8 cellular contexts compared by ENCODE assay signal in genomic region chr6:151388997-151389639, GRCh38. TPM values are rescaled to one million over a fixed set of nuclear protein-coding genes. Genes with fewer than 3 reads are reported as not detected.
DNase-seq lines count a peak whose midpoint lies in the region; ATAC-seq, FAIRE-seq and TF ChIP-seq lines count a peak whose summit lies in the region.

No MANE protein-coding gene starts in this region.

- H3K9me2 ChIP-seq in HCT116 (ENCODE audit: insufficient read depth), result no peaks in the 10 kb centered on the region

- TF ChIP-seq EP300 in HepG2 (IDR thresholded peaks at IDR 0.05; ENCODE audit: low read depth in 2 of 2, low read length in 2 of 2), result no peak
- no peak for TF ChIP-seq EP300 in HepG2 (CRISPR knock-in tag; IDR thresholded peaks at IDR 0.05; ENCODE audit: borderline replicate concordance)

- H3K27me3 ChIP-seq in HCT116 (ENCODE audit: insufficient read depth, low read length) (no peaks in the 10 kb centered on the region), HepG2 (ENCODE audit: control insufficient read depth in 1 of 2, insufficient read depth in 2 of 2, low read length in 2 of 2) (no peaks in the 10 kb centered on the region; a peak in 1 of 5 replicates), thoracic aorta (replicated peaks; ENCODE audit: insufficient read depth) (no peaks in the 10 kb centered on the region)

- peaks cover 27% of the 10 kb centered on the region for H3K36me3 Mint-ChIP-seq in activated naive CD8-positive, alpha-beta T cell treated with anti-CD3 and anti-CD28 coated beads, Interleukin-2, amount 50 U/mL, for 24 hours (ENCODE audit: low read depth)

- H3K36me3 ChIP-seq in HCT116 (ENCODE audit: control insufficient read depth in 1 of 2, insufficient read depth in 2 of 2, low read length in 2 of 2) (no peaks in the 10 kb centered on the region), HepG2 (replicated peaks in 1 of 2; ENCODE audit: control insufficient read depth in 1 of 2, insufficient read depth in 2 of 2, low read length in 2 of 2) (peaks cover 0 to 1% of the 10 kb centered on the region in 2 experiments; a peak in 1 of 5 replicates), thoracic aorta (no peaks in the 10 kb centered on the region)

- H3K9me3 ChIP-seq in HCT116 (ENCODE audit: control insufficient read depth in 1 of 2, insufficient read depth in 1 of 2, low read depth in 1 of 2, low read length in 2 of 2), result no peaks in the 10 kb centered on the region
- no peaks in the 10 kb centered on the region for H3K9me3 ChIP-seq in HepG2 (ENCODE audit: low read length)
- H3K9me3 ChIP-seq in thoracic aorta, result no peaks in the 10 kb centered on the region

- FAIRE-seq in HepG2 (lab: Jason Lieb, UNC) (no peak), GM12891 (lab: Jason Lieb, UNC) (no peak)

- TF ChIP-seq CTCF in 22Rv1 (IDR thresholded peaks at IDR 0.05) (no peak), HCT116 (IDR thresholded peaks at IDR 0.05 in 2 of 3, conservative IDR thresholded peaks at IDR 0.05 in 1 of 3; ENCODE audit: borderline replicate concordance in 1 of 3, insufficient read depth in 1 of 3, low read depth in 2 of 3, low read length in 2 of 3) (no peak), HepG2 (CRISPR knock-in tag; IDR thresholded peaks at IDR 0.05) (no peak), thoracic aorta (IDR thresholded peaks at IDR 0.05) (no peak)

- H3K9ac ChIP-seq in HCT116 (ENCODE audit: low read length) (peak overlapping the region; percentile 97), HepG2 (ENCODE audit: insufficient read depth, low read depth, low read length) (peak overlapping the region; percentile 97)

- CTCF ChIA-PET in HCT116 (lab: Charles Lee) (interaction anchor here (1.0 kb wide), 1 partner anchor 65 kb away, joined by 3 read pairs; no protein-coding TSS in a partner anchor), HepG2 (lab: Yijun Ruan, JAX; ENCODE audit: low intra/inter-chr PET ratio, low total read pairs) (no interaction called here)

- peak overlapping the region; percentile 92 for H3K27ac Mint-ChIP-seq in activated naive CD8-positive, alpha-beta T cell treated with anti-CD3 and anti-CD28 coated beads, Interleukin-2, amount 50 U/mL, for 24 hours

- RAD21 ChIA-PET in HCT116 (lab: Charles Lee; ENCODE audit: low non-redundant PET in 1 of 2, low total read pairs in 2 of 2, uncharacterized antibody in 2 of 2, unreplicated experiment in 2 of 2), result no interaction called here

- in situ Hi-C loops in HepG2 (cut with HindIII; ENCODE audit: extremely low pct_ligation_motif_present, low pct_unique_long_range_greater_than_20kb), result no loop called here

- no peak overlapping the region for H2AFZ ChIP-seq in HCT116 (ENCODE audit: low read depth, low read length, poor library complexity, severe bottlenecking)
- no peak overlapping the region for H2AFZ ChIP-seq in HepG2 (ENCODE audit: low read length)

- POLR2A ChIA-PET in HCT116 (lab: Charles Lee) (interaction anchor here (0.8 to 2.0 kb wide), 4 partner anchors 12 to 63 kb away, joined by 3 to 8 read pairs (median 6); no protein-coding TSS in a partner anchor), HepG2 (lab: Yijun Ruan, JAX) (interaction anchor here (0.7 to 2.5 kb wide), 13 partner anchors 11 to 511 kb away, joined by 3 to 22 read pairs (median 3); partner anchors contain the start of gene RMND1)

- no peak for DNase-seq in HCT116 (ENCODE audit: low read depth, low spot score)
- no peak for DNase-seq in activated naive CD8-positive, alpha-beta T cell treated with anti-CD3 and anti-CD28 coated beads, Interleukin-2, amount 50 U/mL, for 24 hours
- DNase-seq in HepG2 (ENCODE audit: low spot score), result no peak
- no peak for DNase-seq in thoracic aorta (ENCODE audit: low spot score)
- DNase-seq in glomerular visceral epithelial cell (ENCODE audit: extremely low spot score), result no peak
- no peak for DNase-seq in GM12891 (ENCODE audit: insufficient read length, low spot score)
- no peak for DNase-seq in NCI-H2196 (lab: John Stamatoyannopoulos, UW; ENCODE audit: unreplicated experiment)

- peaks cover 66% of the 10 kb centered on the region for H3K4me1 Mint-ChIP-seq in activated naive CD8-positive, alpha-beta T cell treated with anti-CD3 and anti-CD28 coated beads, Interleukin-2, amount 50 U/mL, for 24 hours

- H3K4me3 Mint-ChIP-seq in activated naive CD8-positive, alpha-beta T cell treated with anti-CD3 and anti-CD28 coated beads, Interleukin-2, amount 50 U/mL, for 24 hours, result peak overlapping the region; percentile 92

- whole genome bisulfite sequencing in HepG2 (ENCODE audit: low lambda C conversion rate), result 37% methylated on average over 12 of the region's 12 CpGs

- no peaks in the 10 kb centered on the region for H3K9me3 Mint-ChIP-seq in activated naive CD8-positive, alpha-beta T cell treated with anti-CD3 and anti-CD28 coated beads, Interleukin-2, amount 50 U/mL, for 24 hours

- H3K4me3 ChIP-seq in HCT116 (replicated peaks in 1 of 2; ENCODE audit: low read depth in 1 of 2, low read length in 2 of 2) (peak overlapping the region; percentile 82 to 86), HepG2 (replicated peaks in 1 of 3; ENCODE audit: insufficient read depth in 1 of 3, low read depth in 2 of 3, low read length in 3 of 3) (peak overlapping the region; percentile 91 to 98 (median 94)), thoracic aorta (peak overlapping the region; percentile 85)

- H3K4me2 ChIP-seq in HCT116 (ENCODE audit: low read length), result peak overlapping the region; percentile 96
- peak overlapping the region; percentile 84 for H3K4me2 ChIP-seq in HepG2 (ENCODE audit: low read depth, low read length)

- no peak for ATAC-seq in HCT116
- ATAC-seq in activated naive CD8-positive, alpha-beta T cell treated with anti-CD3 and anti-CD28 coated beads, Interleukin-2, amount 50 U/mL, for 24 hours, result no peak
- ATAC-seq in HepG2, result peak; percentile 0; the same call in 1 of the 3 replicates
- no peak for ATAC-seq in thoracic aorta (ENCODE audit: insufficient number of reproducible peaks, low FRiP score, low read depth)

- peaks cover 3% of the 10 kb centered on the region; the same call in 1 of the 2 replicates for H4K20me1 ChIP-seq in HCT116 (ENCODE audit: insufficient read depth)
- H4K20me1 ChIP-seq in HepG2 (ENCODE audit: insufficient read depth, low read length), result peaks cover 23% of the 10 kb centered on the region

- TSS peak; percentile 66 for BruUV-seq in HCT116 (replicated peaks; lab: Mats Ljungman, UMichigan)
- BruUV-seq in HepG2 (replicated peaks; lab: Mats Ljungman, UMichigan), result TSS peak; percentile 58

- H3K79me2 ChIP-seq in HCT116 (ENCODE audit: insufficient read depth, low read length) (peaks cover 81% of the 10 kb centered on the region), HepG2 (ENCODE audit: insufficient read depth, low read length) (peaks cover 77% of the 10 kb centered on the region)

- H3K27ac ChIP-seq in 22Rv1, result peak overlapping the region; percentile 100
- peak overlapping the region; percentile 99 for H3K27ac ChIP-seq in HCT116 (ENCODE audit: low read depth, low read length)
- H3K27ac ChIP-seq in HepG2 (ENCODE audit: extremely low read length, insufficient read depth, low read length), result peak overlapping the region; percentile 99
- H3K27ac ChIP-seq in thoracic aorta, result peak overlapping the region; percentile 97 to 99

- intact Hi-C loops in HCT116 (cut with micrococcal nuclease), result no loop called here
- intact Hi-C loops in HepG2 (cut with micrococcal nuclease; ENCODE audit: unreplicated experiment), result loop anchor here (1.0 kb wide), 1 partner anchor 35 kb away; no protein-coding TSS in a partner anchor

- H3K27me3 Mint-ChIP-seq in activated naive CD8-positive, alpha-beta T cell treated with anti-CD3 and anti-CD28 coated beads, Interleukin-2, amount 50 U/mL, for 24 hours, result no peaks in the 10 kb centered on the region

- peak; percentile 26 for TF ChIP-seq POLR2A in HCT116 (IDR thresholded peaks at IDR 0.05; ENCODE audit: borderline replicate concordance, extremely low read depth, insufficient read depth, insufficient read length)
- TF ChIP-seq POLR2A in HepG2 (IDR thresholded peaks at IDR 0.05; ENCODE audit: insufficient read depth in 1 of 2, low read depth in 2 of 2, low read length in 2 of 2), result no peak
- TF ChIP-seq POLR2A in GM12891 (IDR thresholded peaks at IDR 0.05; ENCODE audit: low read depth, low read length), result no peak

- peaks cover 24 to 33% of the 10 kb centered on the region in 2 experiments for H3K4me1 ChIP-seq in HCT116 (ENCODE audit: control insufficient read depth in 1 of 2, insufficient read depth in 2 of 2, low read length in 2 of 2)
- H3K4me1 ChIP-seq in HepG2 (ENCODE audit: insufficient read depth, low read length), result peaks cover 49% of the 10 kb centered on the region
- peaks cover 25 to 43% of the 10 kb centered on the region in 2 donors for H3K4me1 ChIP-seq in thoracic aorta (ENCODE audit: control insufficient read depth in 1 of 2, low read depth in 2 of 2)

- no peak for TF ChIP-seq RAD21 in HCT116 (IDR thresholded peaks at IDR 0.05; ENCODE audit: low read depth)
- no peak for TF ChIP-seq RAD21 in HepG2 (CRISPR knock-in tag; IDR thresholded peaks at IDR 0.05)

TF ChIP-seq in HepG2, 621 proteins besides CTCF, POLR2A, EP300 and RAD21 (continues in another document):
- no peak for TF ChIP-seq AHR (CRISPR knock-in tag; IDR thresholded peaks at IDR 0.05)

RNA-seq across cellular contexts. Expression of gene ZBTB2, which starts 2.2 kb away (rescaled TPM):
- total RNA-seq in HCT116 (2021; ENCODE audit: unreplicated experiment) (12.5 TPM), HepG2 (2016; rRNA removed; fragmentation: Illumina TruSeq; extraction: Trizol) (22.8 and 31.7 TPM in 2 replicates), thoracic aorta (1 to 10 TPM; 5.3 to 8.4 TPM)
- 7.5 and 7.9 TPM in 2 replicates for polyA plus RNA-seq in HCT116 (2012)
- total RNA-seq in HepG2 (2016; cell fraction: cytosol; rRNA removed; fragmentation: Illumina TruSeq; extraction: Trizol; ENCODE audit: low read depth), result 5.4 and 6.1 TPM in 2 replicates
- 21.6 and 29.6 TPM in 2 replicates for total RNA-seq in HepG2 (2016; cell fraction: insoluble cytoplasmic fraction; rRNA removed; fragmentation: Illumina TruSeq; extraction: Trizol)
- 27.6 and 30.8 TPM in 2 replicates for total RNA-seq in HepG2 (2016; cell fraction: membrane; rRNA removed; fragmentation: Illumina TruSeq; extraction: Trizol)
- total RNA-seq in HepG2 (2016; cell fraction: nucleus; rRNA removed; fragmentation: Illumina TruSeq; extraction: Trizol), result 14.1 and 16.0 TPM in 2 replicates
- polyA plus RNA-seq in HepG2 (2011; rRNA removed), result 14.6 and 15.4 TPM in 2 replicates
- polyA plus RNA-seq in HepG2 (2011; cell fraction: cytosol; rRNA removed), result 11.6 and 14.4 TPM in 2 replicates
- polyA plus RNA-seq in HepG2 (2011; cell fraction: nucleus; rRNA removed), result 6.0 TPM in 2 replicates
- 11.5 and 17.2 TPM in 2 replicates for polyA plus RNA-seq in HepG2 (2012)
- 7.3 and 8.3 TPM in 2 replicates for polyA plus RNA-seq in HepG2 (2016; cell fraction: cytosol; fragmentation: Illumina TruSeq; extraction: Trizol; ENCODE audit: low read depth)
- polyA plus RNA-seq in HepG2 (2016; cell fraction: insoluble cytoplasmic fraction; fragmentation: Illumina TruSeq; extraction: Trizol; ENCODE audit: low read depth), result 41.7 and 43.1 TPM in 2 replicates
- polyA plus RNA-seq in HepG2 (2016; cell fraction: membrane; fragmentation: Illumina TruSeq; extraction: Trizol; ENCODE audit: low read depth), result 28.7 and 33.3 TPM in 2 replicates
- 22.9 and 24.0 TPM in 2 replicates for polyA plus RNA-seq in HepG2 (2016; cell fraction: nucleus; fragmentation: Illumina TruSeq; extraction: Trizol; ENCODE audit: insufficient read depth, low read depth)
- polyA minus RNA-seq in HepG2 (2011; rRNA and poly(A)+ RNA removed; ENCODE audit: low replicate concordance), result 23.7 and 29.2 TPM in 2 replicates
- polyA minus RNA-seq in HepG2 (2011; cell fraction: cytosol; rRNA and poly(A)+ RNA removed), result 9.8 and 10.0 TPM in 2 replicates
- 6.3 and 6.7 TPM in 2 replicates for polyA minus RNA-seq in HepG2 (2011; cell fraction: nucleus; rRNA and poly(A)+ RNA removed)
- polyA plus RNA-seq in GM12891 (2012; ENCODE audit: low read depth, missing spikeins), result 11.9 TPM
